In the genomic region with DNA sequence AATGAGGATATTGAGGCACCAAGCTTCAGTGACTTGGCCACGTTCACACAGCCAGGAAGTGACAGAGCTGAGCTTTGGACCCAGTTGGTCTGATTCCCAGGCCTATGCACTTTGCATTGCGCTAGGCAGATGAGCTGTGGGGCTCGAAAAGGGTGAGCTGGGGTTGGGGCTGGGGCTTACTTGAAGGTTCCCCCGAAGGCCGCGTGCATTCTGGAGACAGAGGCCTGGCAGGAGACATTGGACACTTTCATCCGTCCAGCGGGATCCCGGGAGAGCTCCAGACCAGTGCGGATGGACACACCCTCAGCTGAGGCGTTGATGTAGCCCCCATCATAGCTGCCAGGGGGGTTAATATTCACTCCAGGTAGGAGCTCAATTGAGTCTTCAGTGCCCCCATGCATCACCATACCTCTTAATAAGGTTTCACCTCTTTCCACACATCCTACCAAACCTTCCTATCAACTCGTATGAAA, we compare ENCODE assay signal across 1 cellular context.
TF ChIP-seq lines count a peak whose summit lies in the region.

No MANE protein-coding gene starts in this region.

TF ChIP-seq in HepG2, 621 proteins besides CTCF, POLR2A, EP300 and RAD21 (continued from another document and continues in another):
- TF ChIP-seq, protein P1, sequence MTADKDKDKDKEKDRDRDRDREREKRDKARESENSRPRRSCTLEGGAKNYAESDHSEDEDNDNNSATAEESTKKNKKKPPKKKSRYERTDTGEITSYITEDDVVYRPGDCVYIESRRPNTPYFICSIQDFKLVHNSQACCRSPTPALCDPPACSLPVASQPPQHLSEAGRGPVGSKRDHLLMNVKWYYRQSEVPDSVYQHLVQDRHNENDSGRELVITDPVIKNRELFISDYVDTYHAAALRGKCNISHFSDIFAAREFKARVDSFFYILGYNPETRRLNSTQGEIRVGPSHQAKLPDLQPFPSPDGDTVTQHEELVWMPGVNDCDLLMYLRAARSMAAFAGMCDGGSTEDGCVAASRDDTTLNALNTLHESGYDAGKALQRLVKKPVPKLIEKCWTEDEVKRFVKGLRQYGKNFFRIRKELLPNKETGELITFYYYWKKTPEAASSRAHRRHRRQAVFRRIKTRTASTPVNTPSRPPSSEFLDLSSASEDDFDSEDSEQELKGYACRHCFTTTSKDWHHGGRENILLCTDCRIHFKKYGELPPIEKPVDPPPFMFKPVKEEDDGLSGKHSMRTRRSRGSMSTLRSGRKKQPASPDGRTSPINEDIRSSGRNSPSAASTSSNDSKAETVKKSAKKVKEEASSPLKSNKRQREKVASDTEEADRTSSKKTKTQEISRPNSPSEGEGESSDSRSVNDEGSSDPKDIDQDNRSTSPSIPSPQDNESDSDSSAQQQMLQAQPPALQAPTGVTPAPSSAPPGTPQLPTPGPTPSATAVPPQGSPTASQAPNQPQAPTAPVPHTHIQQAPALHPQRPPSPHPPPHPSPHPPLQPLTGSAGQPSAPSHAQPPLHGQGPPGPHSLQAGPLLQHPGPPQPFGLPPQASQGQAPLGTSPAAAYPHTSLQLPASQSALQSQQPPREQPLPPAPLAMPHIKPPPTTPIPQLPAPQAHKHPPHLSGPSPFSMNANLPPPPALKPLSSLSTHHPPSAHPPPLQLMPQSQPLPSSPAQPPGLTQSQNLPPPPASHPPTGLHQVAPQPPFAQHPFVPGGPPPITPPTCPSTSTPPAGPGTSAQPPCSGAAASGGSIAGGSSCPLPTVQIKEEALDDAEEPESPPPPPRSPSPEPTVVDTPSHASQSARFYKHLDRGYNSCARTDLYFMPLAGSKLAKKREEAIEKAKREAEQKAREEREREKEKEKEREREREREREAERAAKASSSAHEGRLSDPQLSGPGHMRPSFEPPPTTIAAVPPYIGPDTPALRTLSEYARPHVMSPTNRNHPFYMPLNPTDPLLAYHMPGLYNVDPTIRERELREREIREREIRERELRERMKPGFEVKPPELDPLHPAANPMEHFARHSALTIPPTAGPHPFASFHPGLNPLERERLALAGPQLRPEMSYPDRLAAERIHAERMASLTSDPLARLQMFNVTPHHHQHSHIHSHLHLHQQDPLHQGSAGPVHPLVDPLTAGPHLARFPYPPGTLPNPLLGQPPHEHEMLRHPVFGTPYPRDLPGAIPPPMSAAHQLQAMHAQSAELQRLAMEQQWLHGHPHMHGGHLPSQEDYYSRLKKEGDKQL (CRISPR knock-in tag; IDR thresholded peaks at IDR 0.05; ENCODE audit: low read depth) = no peak
- TF ChIP-seq ZNF446 (CRISPR knock-in tag; IDR thresholded peaks at IDR 0.05) (no peak), SIN3A (IDR thresholded peaks at IDR 0.05; ENCODE audit: borderline replicate concordance, low read depth, low read length) (no peak), ZBTB21 (CRISPR knock-in tag; IDR thresholded peaks at IDR 0.05) (no peak), NONO (IDR thresholded peaks at IDR 0.05) (no peak), NONO (CRISPR knock-in tag; conservative IDR thresholded peaks at IDR 0.05) (peak; percentile 9; the same call in 1 of the 2 replicates), HMG20B (CRISPR knock-in tag; conservative IDR thresholded peaks at IDR 0.05) (0 out of 2 replicates have a peak, but pooled peaks have one; percentile 10), ZNF644 (CRISPR knock-in tag; IDR thresholded peaks at IDR 0.05; ENCODE audit: low read depth) (no peak; the same call in 1 of the 2 replicates), SALL1 (CRISPR knock-in tag; IDR thresholded peaks at IDR 0.05) (peak; percentile 71), MAFG (CRISPR knock-in tag; IDR thresholded peaks at IDR 0.05) (no peak), HIVEP1 (CRISPR knock-in tag; IDR thresholded peaks at IDR 0.05) (peak; percentile 49; the same call in 1 of the 2 replicates), POLR2AphosphoS5 (IDR thresholded peaks at IDR 0.05; ENCODE audit: low read depth, low read length) (peak; percentile 68), JARID2 (CRISPR knock-in tag; IDR thresholded peaks at IDR 0.05; ENCODE audit: insufficient replicate concordance) (no peak), ZNF777 (CRISPR knock-in tag; IDR thresholded peaks at IDR 0.05) (no peak), TARDBP (CRISPR knock-in tag; IDR thresholded peaks at IDR 0.05) (peak; percentile 55; the same call in 1 of the 2 replicates), PHF5A (CRISPR knock-in tag; IDR thresholded peaks at IDR 0.05; ENCODE audit: low read depth, unreplicated experiment) (peak; percentile 30), ZNF605 (CRISPR knock-in tag; IDR thresholded peaks at IDR 0.05) (peak; percentile 13; the same call in 1 of the 2 replicates), ZNF335 (CRISPR knock-in tag; IDR thresholded peaks at IDR 0.05) (0 out of 2 replicates have a peak, but pooled peaks have one; percentile 33), TAF15 (IDR thresholded peaks at IDR 0.05; ENCODE audit: low read depth, low read length, poor library complexity, severe bottlenecking) (no peak), NR2C2 (CRISPR knock-in tag; IDR thresholded peaks at IDR 0.05; ENCODE audit: borderline replicate concordance) (0 out of 2 replicates have a peak, but pooled peaks have one; percentile 44), KDM6A (CRISPR knock-in tag; IDR thresholded peaks at IDR 0.05; ENCODE audit: low read depth) (peak; percentile 91; the same call in 1 of the 2 replicates), NFKBIZ (CRISPR knock-in tag; IDR thresholded peaks at IDR 0.05) (no peak), ZNF33B (CRISPR knock-in tag; IDR thresholded peaks at IDR 0.05) (no peak), SMAD3 (CRISPR knock-in tag; IDR thresholded peaks at IDR 0.05) (0 out of 2 replicates have a peak, but pooled peaks have one; percentile 31), ZNF850 (CRISPR knock-in tag; conservative IDR thresholded peaks at IDR 0.05) (no peak), ZMYM2 (CRISPR knock-in tag; IDR thresholded peaks at IDR 0.05) (peak; percentile 23; the same call in 1 of the 2 replicates), XBP1 (CRISPR knock-in tag; IDR thresholded peaks at IDR 0.05) (no peak), ZNF296 (CRISPR knock-in tag; conservative IDR thresholded peaks at IDR 0.05) (0 out of 2 replicates have a peak, but pooled peaks have one; percentile 46), SRSF9 (IDR thresholded peaks at IDR 0.05; ENCODE audit: borderline replicate concordance, insufficient read depth, low read depth, low read length, poor library complexity, severe bottlenecking) (no peak), FOXA3 (CRISPR knock-in tag; IDR thresholded peaks at IDR 0.05) (peak; percentile 70)
- TF ChIP-seq, protein P2, sequence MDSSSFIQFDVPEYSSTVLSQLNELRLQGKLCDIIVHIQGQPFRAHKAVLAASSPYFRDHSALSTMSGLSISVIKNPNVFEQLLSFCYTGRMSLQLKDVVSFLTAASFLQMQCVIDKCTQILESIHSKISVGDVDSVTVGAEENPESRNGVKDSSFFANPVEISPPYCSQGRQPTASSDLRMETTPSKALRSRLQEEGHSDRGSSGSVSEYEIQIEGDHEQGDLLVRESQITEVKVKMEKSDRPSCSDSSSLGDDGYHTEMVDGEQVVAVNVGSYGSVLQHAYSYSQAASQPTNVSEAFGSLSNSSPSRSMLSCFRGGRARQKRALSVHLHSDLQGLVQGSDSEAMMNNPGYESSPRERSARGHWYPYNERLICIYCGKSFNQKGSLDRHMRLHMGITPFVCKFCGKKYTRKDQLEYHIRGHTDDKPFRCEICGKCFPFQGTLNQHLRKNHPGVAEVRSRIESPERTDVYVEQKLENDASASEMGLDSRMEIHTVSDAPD (CRISPR knock-in tag; IDR thresholded peaks at IDR 0.05) = no peak
- TF ChIP-seq, protein P3, sequence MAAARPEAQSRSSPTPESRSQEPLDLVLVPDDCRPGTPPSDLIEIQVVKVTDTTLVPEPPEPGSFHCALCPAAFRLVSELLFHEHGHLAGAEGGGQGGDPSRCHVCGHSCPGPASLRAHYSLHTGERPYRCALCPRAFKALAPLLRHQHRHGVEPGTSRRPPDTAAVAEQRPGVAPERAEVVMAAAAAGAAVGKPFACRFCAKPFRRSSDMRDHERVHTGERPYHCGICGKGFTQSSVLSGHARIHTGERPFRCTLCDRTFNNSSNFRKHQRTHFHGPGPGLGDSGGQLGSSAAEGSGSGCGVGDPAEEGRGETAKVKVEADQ (CRISPR knock-in tag; IDR thresholded peaks at IDR 0.05; ENCODE audit: borderline replicate concordance) = peak; percentile 44; the same call in 1 of the 2 replicates
- TF ChIP-seq, protein P4, sequence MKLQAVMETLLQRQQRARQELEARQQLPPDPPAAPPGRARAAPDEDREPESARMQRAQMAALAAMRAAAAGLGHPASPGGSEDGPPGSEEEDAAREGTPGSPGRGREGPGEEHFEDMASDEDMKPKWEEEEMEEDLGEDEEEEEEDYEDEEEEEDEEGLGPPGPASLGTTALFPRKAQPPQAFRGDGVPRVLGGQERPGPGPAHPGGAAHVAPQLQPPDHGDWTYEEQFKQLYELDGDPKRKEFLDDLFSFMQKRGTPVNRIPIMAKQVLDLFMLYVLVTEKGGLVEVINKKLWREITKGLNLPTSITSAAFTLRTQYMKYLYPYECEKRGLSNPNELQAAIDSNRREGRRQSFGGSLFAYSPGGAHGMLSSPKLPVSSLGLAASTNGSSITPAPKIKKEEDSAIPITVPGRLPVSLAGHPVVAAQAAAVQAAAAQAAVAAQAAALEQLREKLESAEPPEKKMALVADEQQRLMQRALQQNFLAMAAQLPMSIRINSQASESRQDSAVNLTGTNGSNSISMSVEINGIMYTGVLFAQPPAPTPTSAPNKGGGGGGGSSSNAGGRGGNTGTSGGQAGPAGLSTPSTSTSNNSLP (IDR thresholded peaks at IDR 0.05; ENCODE audit: low read depth, low read length) = peak; percentile 41
- TF ChIP-seq, protein P5, sequence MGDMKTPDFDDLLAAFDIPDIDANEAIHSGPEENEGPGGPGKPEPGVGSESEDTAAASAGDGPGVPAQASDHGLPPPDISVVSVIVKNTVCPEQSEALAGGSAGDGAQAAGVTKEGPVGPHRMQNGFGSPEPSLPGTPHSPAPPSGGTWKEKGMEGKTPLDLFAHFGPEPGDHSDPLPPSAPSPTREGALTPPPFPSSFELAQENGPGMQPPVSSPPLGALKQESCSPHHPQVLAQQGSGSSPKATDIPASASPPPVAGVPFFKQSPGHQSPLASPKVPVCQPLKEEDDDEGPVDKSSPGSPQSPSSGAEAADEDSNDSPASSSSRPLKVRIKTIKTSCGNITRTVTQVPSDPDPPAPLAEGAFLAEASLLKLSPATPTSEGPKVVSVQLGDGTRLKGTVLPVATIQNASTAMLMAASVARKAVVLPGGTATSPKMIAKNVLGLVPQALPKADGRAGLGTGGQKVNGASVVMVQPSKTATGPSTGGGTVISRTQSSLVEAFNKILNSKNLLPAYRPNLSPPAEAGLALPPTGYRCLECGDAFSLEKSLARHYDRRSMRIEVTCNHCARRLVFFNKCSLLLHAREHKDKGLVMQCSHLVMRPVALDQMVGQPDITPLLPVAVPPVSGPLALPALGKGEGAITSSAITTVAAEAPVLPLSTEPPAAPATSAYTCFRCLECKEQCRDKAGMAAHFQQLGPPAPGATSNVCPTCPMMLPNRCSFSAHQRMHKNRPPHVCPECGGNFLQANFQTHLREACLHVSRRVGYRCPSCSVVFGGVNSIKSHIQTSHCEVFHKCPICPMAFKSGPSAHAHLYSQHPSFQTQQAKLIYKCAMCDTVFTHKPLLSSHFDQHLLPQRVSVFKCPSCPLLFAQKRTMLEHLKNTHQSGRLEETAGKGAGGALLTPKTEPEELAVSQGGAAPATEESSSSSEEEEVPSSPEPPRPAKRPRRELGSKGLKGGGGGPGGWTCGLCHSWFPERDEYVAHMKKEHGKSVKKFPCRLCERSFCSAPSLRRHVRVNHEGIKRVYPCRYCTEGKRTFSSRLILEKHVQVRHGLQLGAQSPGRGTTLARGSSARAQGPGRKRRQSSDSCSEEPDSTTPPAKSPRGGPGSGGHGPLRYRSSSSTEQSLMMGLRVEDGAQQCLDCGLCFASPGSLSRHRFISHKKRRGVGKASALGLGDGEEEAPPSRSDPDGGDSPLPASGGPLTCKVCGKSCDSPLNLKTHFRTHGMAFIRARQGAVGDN (CRISPR knock-in tag; IDR thresholded peaks at IDR 0.05) = peak; percentile 91
- TF ChIP-seq, protein P6, sequence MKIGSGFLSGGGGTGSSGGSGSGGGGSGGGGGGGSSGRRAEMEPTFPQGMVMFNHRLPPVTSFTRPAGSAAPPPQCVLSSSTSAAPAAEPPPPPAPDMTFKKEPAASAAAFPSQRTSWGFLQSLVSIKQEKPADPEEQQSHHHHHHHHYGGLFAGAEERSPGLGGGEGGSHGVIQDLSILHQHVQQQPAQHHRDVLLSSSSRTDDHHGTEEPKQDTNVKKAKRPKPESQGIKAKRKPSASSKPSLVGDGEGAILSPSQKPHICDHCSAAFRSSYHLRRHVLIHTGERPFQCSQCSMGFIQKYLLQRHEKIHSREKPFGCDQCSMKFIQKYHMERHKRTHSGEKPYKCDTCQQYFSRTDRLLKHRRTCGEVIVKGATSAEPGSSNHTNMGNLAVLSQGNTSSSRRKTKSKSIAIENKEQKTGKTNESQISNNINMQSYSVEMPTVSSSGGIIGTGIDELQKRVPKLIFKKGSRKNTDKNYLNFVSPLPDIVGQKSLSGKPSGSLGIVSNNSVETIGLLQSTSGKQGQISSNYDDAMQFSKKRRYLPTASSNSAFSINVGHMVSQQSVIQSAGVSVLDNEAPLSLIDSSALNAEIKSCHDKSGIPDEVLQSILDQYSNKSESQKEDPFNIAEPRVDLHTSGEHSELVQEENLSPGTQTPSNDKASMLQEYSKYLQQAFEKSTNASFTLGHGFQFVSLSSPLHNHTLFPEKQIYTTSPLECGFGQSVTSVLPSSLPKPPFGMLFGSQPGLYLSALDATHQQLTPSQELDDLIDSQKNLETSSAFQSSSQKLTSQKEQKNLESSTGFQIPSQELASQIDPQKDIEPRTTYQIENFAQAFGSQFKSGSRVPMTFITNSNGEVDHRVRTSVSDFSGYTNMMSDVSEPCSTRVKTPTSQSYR (CRISPR knock-in tag; IDR thresholded peaks at IDR 0.05; ENCODE audit: borderline replicate concordance) = peak; percentile 28; the same call in 1 of the 2 replicates
- TF ChIP-seq, protein P7, sequence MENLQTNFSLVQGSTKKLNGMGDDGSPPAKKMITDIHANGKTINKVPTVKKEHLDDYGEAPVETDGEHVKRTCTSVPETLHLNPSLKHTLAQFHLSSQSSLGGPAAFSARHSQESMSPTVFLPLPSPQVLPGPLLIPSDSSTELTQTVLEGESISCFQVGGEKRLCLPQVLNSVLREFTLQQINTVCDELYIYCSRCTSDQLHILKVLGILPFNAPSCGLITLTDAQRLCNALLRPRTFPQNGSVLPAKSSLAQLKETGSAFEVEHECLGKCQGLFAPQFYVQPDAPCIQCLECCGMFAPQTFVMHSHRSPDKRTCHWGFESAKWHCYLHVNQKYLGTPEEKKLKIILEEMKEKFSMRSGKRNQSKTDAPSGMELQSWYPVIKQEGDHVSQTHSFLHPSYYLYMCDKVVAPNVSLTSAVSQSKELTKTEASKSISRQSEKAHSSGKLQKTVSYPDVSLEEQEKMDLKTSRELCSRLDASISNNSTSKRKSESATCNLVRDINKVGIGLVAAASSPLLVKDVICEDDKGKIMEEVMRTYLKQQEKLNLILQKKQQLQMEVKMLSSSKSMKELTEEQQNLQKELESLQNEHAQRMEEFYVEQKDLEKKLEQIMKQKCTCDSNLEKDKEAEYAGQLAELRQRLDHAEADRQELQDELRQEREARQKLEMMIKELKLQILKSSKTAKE (CRISPR knock-in tag; IDR thresholded peaks at IDR 0.05; ENCODE audit: borderline replicate concordance) = peak; percentile 61; the same call in 1 of the 2 replicates
- TF ChIP-seq, protein P8, sequence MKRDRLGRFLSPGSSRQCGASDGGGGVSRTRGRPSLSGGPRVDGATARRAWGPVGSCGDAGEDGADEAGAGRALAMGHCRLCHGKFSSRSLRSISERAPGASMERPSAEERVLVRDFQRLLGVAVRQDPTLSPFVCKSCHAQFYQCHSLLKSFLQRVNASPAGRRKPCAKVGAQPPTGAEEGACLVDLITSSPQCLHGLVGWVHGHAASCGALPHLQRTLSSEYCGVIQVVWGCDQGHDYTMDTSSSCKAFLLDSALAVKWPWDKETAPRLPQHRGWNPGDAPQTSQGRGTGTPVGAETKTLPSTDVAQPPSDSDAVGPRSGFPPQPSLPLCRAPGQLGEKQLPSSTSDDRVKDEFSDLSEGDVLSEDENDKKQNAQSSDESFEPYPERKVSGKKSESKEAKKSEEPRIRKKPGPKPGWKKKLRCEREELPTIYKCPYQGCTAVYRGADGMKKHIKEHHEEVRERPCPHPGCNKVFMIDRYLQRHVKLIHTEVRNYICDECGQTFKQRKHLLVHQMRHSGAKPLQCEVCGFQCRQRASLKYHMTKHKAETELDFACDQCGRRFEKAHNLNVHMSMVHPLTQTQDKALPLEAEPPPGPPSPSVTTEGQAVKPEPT (CRISPR knock-in tag; IDR thresholded peaks at IDR 0.05; ENCODE audit: low read depth) = no peak
